In genomic region chr6:15293674-15294073, GRCh38 we compare ENCODE assay signal across 20 cellular contexts. TPM values are rescaled to one million over a fixed set of nuclear protein-coding genes. Genes with fewer than 3 reads are reported as not detected.
DNase-seq lines count a peak whose midpoint lies in the region; TF ChIP-seq lines count a peak whose summit lies in the region.
"Had no signal": no experiment of that assay in that cellular context is flagged by ENCODE, and none has a peak within 500 bp of the region (broad histone marks: within the 10 kb centered on the region; RNA-seq: fewer than 3 reads in every experiment).

No MANE protein-coding gene starts in this region.

- 74 to 81% (median 76%) methylated on average over 2 of the region's 2 CpGs for WGBS in spleen, 5 donors

- H3K9me3 ChIP-seq in right atrium auricular region = no peaks in the 10 kb centered on the region
- no peaks in the 10 kb centered on the region for H3K9me3 ChIP-seq in spleen
- H3K9me3 ChIP-seq: breast epithelium, gastroesophageal sphincter, HAP-1, sigmoid colon had no signal

- H3K27me3 Mint-ChIP-seq in activated naive CD4-positive, alpha-beta T cell treated with anti-CD3 and anti-CD28 coated beads, Interleukin-2, amount 10 ng/mL, durations not matched to agents 7 days and 5 days = no peaks in the 10 kb centered on the region

- no peak for TF ChIP-seq CTCF in VCaP (conservative IDR thresholded peaks at IDR 0.05)
- TF ChIP-seq CTCF in right atrium auricular region (IDR thresholded peaks at IDR 0.05) = no peak
- TF ChIP-seq CTCF in spleen (IDR thresholded peaks at IDR 0.05 in 8 of 11, conservative IDR thresholded peaks at IDR 0.05 in 3 of 11) = no peak

- intact Hi-C loops in spleen (cut with DNase I; ENCODE audit: low total_unique reads) = no loop called here

- H3K4me3 ChIP-seq in right atrium auricular region (no peak overlapping the region), spleen (no peak overlapping the region)
- H3K4me3 ChIP-seq: breast epithelium, gastroesophageal sphincter, HAP-1, sigmoid colon had no signal

- H3K27ac Mint-ChIP-seq in activated naive CD4-positive, alpha-beta T cell treated with anti-CD3 and anti-CD28 coated beads, Interleukin-2, amount 10 ng/mL, durations not matched to agents 7 days and 5 days = peak overlapping the region; percentile 25

- TF ChIP-seq POLR2A in spleen (IDR thresholded peaks at IDR 0.05) = no peak

- no peaks in the 10 kb centered on the region for H3K27me3 ChIP-seq in right atrium auricular region
- no peaks in the 10 kb centered on the region for H3K27me3 ChIP-seq in spleen (replicated peaks in 1 of 7)
- H3K27me3 ChIP-seq: breast epithelium, gastroesophageal sphincter, sigmoid colon had no signal

- H3K4me1 Mint-ChIP-seq in activated naive CD4-positive, alpha-beta T cell treated with anti-CD3 and anti-CD28 coated beads, Interleukin-2, amount 10 ng/mL, durations not matched to agents 7 days and 5 days = peaks cover 74% of the 10 kb centered on the region

- in situ Hi-C loops in KBM-7 (cut with MboI; ENCODE audit: low pct_unique_long_range_greater_than_20kb, low sequenced_read_pairs) = no loop called here

- H3K4me1 ChIP-seq in right atrium auricular region (peaks cover 0 to 65% of the 10 kb centered on the region in 2 donors), spleen (peaks cover 12 to 97% (median 63%) of the 10 kb centered on the region in 6 donors)
- H3K4me1 ChIP-seq: breast epithelium, HAP-1 had no signal

- no peaks in the 10 kb centered on the region for H3K9me3 Mint-ChIP-seq in activated naive CD4-positive, alpha-beta T cell treated with anti-CD3 and anti-CD28 coated beads, Interleukin-2, amount 10 ng/mL, durations not matched to agents 7 days and 5 days

- H3K36me3 ChIP-seq in right atrium auricular region (no peaks in the 10 kb centered on the region), spleen (no peaks in the 10 kb centered on the region)
- H3K36me3 ChIP-seq: breast epithelium, gastroesophageal sphincter, sigmoid colon had no signal

- peaks cover 22% of the 10 kb centered on the region for H3K36me3 Mint-ChIP-seq in activated naive CD4-positive, alpha-beta T cell treated with anti-CD3 and anti-CD28 coated beads, Interleukin-2, amount 10 ng/mL, durations not matched to agents 7 days and 5 days

- DNase-seq in activated naive CD4-positive, alpha-beta T cell treated with anti-CD3 and anti-CD28 coated beads, Interleukin-2, amount 10 ng/mL, durations not matched to agents 7 days and 5 days = no peak
- no peak for DNase-seq in activated naive CD4-positive, alpha-beta T cell (lab: John Stamatoyannopoulos, UW)
- DNase-seq in right atrium auricular region (ENCODE audit: low spot score) = no peak
- DNase-seq in spleen = peak; percentile 29
- no peak for DNase-seq in SKM-1 (lab: John Stamatoyannopoulos, UW; ENCODE audit: unreplicated experiment)
- DNase-seq in SKM-1 treated with dmso at 0.1 percent for 144 hours (lab: John Stamatoyannopoulos, UW; ENCODE audit: unreplicated experiment) = no peak
- no peak for DNase-seq in KBM-7
- DNase-seq: activated CD4-positive, alpha-beta T cell treated with anti-CD3 and anti-CD28 coated beads for 4 hours; COR-L47; dermis blood vessel endothelial cell; NCI-H187 treated with DMSO at 0.1 percent for 48 hours; NCI-H510A treated with DMSO at 0.1 percent for 48 hours; SIG-M5; sigmoid colon; stimulated activated CD4-positive, alpha-beta T cell treated with anti-CD3 and anti-CD28 coated beads, Interleukin-1b, Interleukin-23, amount 100 ng/mL, for 48 hours; T-helper 9 cell had no signal

- H3K27ac ChIP-seq in VCaP = peak overlapping the region; percentile 11; the same call in 1 of the 2 replicates
- peak overlapping the region; percentile 11 to 46 for H3K27ac ChIP-seq in right atrium auricular region
- no peak overlapping the region for H3K27ac ChIP-seq in spleen
- H3K27ac ChIP-seq: breast epithelium, gastroesophageal sphincter, sigmoid colon had no signal

- CTCF ChIA-PET in activated naive CD4-positive, alpha-beta T cell treated with anti-CD3 and anti-CD28 coated beads, Interleukin-2, amount 10 ng/mL, durations not matched to agents 7 days and 5 days (lab: Charles Lee) = no interaction called here

- no peak overlapping the region for H3K4me3 Mint-ChIP-seq in activated naive CD4-positive, alpha-beta T cell treated with anti-CD3 and anti-CD28 coated beads, Interleukin-2, amount 10 ng/mL, durations not matched to agents 7 days and 5 days

RNA-seq across cellular contexts. Expression of gene JARID2, which starts 47.8 kb away (rescaled TPM):
- 1 to 10 TPM; 6.5 to 6.7 TPM for total RNA-seq in right atrium auricular region
- total RNA-seq in spleen = 10 to 100 TPM; 18.6 to 27.1 (median 22.0) TPM
- 1 to 10 TPM; 4.4 to 5.6 (median 5.3) TPM for polyA plus RNA-seq in spleen

Comparison
In these comparisons a context has a peak if more than half of its experiments do, and no peak if none do; other contexts are left out.
1. H3K27ac ChIP-seq: peak in VCaP (single experiment) and right atrium auricular region (2 of 2); none in spleen (0 of 8).